In the genomic region with DNA sequence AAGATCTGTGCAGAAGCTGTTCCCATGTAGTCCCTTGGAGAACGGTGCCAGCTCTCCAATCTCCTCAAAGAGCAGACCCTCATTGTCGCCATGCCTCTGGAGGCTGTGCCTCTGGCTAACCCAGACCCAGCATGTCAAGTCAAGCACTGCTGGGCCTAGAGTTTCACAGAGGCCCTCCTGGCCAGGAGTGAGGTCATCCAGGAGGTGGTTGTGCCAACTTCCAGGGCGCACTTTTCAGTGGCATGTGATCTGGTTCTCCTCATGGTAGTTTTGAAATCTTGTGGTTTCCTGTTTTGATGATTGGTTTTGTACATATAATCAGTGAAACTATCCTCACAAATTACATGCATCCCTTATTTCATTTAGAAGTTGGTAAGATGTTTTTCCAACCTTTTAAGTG, we compare ENCODE assay signal across 13 cellular contexts.
DNase-seq lines count a peak whose midpoint lies in the region; ATAC-seq and TF ChIP-seq lines count a peak whose summit lies in the region.
"Had no signal": no experiment of that assay in that cellular context is flagged by ENCODE, and none has a peak within 500 bp of the region (broad histone marks: within the 10 kb centered on the region; RNA-seq: fewer than 3 reads in every experiment).

No MANE protein-coding gene starts in this region.

- DNase-seq in AG08395 (ENCODE audit: low spot score) (peak; percentile 70), M059J (ENCODE audit: low read depth) (peak; percentile 85), caudate nucleus (lab: John Stamatoyannopoulos, UW) (no peak), left lung (peak in 1 of 2 donors; percentile 68), NCI-H526 (lab: John Stamatoyannopoulos, UW) (no peak), spleen (no peak), cerebellar cortex (ENCODE audit: low spot score) (no peak)
- DNase-seq: activated CD8-positive, alpha-beta memory T cell treated with anti-CD3 and anti-CD28 coated beads for 24 hours; NCI-H2029 treated with DMSO at 0.1 percent for 48 hours; stimulated activated CD4-positive, alpha-beta T cell treated with anti-CD3 and anti-CD28 coated beads, Interleukin-2, amount 100 ng/mL, for 48 hours had no signal

- WGBS in spleen, 5 donors: 63 to 79% (median 74%) methylated on average over 2 to 3 of the region's 3 CpGs

- H3K27me3 ChIP-seq in left lung: no peaks in the 10 kb centered on the region
- no peaks in the 10 kb centered on the region for H3K27me3 ChIP-seq in spleen (replicated peaks in 1 of 7)
- H3K27me3 ChIP-seq: hepatocyte had no signal

- H3K4me1 ChIP-seq in left lung (peaks cover 8 to 25% of the 10 kb centered on the region in 2 donors), spleen (peaks cover 0 to 33% (median 8%) of the 10 kb centered on the region in 6 donors)

- TF ChIP-seq CTCF in left lung (IDR thresholded peaks at IDR 0.05) (no peak), spleen (IDR thresholded peaks at IDR 0.05 in 8 of 11, conservative IDR thresholded peaks at IDR 0.05 in 3 of 11) (no peak)

- H3K36me3 ChIP-seq in left lung (peaks cover 0 to 6% of the 10 kb centered on the region in 2 donors), spleen (peaks cover 0 to 29% (median 7%) of the 10 kb centered on the region in 6 donors)

- H3K9me3 ChIP-seq in left lung (no peaks in the 10 kb centered on the region), spleen (no peaks in the 10 kb centered on the region)

- ATAC-seq in left lung (peak; percentile 45), GM19467 (IDR thresholded peaks at IDR 0.05; ENCODE audit: unreplicated experiment) (no peak)
- ATAC-seq: GM23338 had no signal

- no peak for TF ChIP-seq POLR2A in spleen (IDR thresholded peaks at IDR 0.05)

- H3K4me3 ChIP-seq in left lung: no peak overlapping the region
- no peak overlapping the region for H3K4me3 ChIP-seq in spleen
- H3K4me3 ChIP-seq: GM23338, hepatocyte had no signal

- H3K27ac ChIP-seq in caudate nucleus (ENCODE audit: low read depth, low read length): peak overlapping the region; percentile 90
- H3K27ac ChIP-seq in left lung: peak overlapping the region in 1 of 2 donors; percentile 53
- peak overlapping the region in 4 of 8 donors; percentile 29 to 71 (median 53) for H3K27ac ChIP-seq in spleen
- H3K27ac ChIP-seq: hepatocyte had no signal

- intact Hi-C loops in left lung (cut with DNase I) (no loop called here), spleen (cut with DNase I; ENCODE audit: low total_unique reads) (no loop called here)

Comparison
In these comparisons a context has a peak if more than half of its experiments do, and no peak if none do; other contexts are left out.
1. DNase-seq: peak in AG08395 (single experiment) and M059J (single experiment); none in caudate nucleus (0 of 61), NCI-H526 (0 of 2), spleen (single experiment) and cerebellar cortex (single experiment).